In the genomic region with DNA sequence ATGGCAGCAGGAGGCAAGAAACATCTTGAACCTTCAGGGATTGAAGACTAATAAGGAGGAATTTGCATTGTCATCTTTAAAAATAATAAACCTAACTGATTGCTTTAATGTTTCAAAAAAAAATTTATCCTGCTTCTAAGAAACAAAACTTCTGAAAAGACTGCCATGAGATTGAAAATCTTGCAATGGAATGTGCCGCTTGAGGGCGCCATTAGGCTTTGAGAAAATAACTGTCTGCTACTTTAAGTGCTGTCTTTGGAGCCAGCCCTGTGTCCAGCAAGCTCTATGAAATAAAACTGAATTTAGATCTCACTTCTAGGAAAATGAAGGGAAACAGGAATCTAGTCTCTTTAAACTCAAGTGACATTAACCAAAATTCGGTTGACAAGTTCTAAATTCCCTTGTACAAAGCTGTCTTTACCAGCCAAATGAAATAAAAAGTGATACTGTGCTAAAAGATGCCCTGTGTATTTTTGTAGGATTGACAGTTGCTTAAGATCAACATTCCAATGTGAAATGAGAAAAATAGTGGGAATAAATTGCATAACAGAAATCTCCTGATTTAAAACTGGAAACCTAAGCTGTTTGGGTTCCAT, we compare ENCODE assay signal across 8 cellular contexts.
DNase-seq lines count a peak whose midpoint lies in the region; ATAC-seq and TF ChIP-seq lines count a peak whose summit lies in the region.

No MANE protein-coding gene starts in this region.

- H3K27me3 ChIP-seq in GM23248 (replicated peaks; ENCODE audit: insufficient read depth) = no peaks in the 10 kb centered on the region
- no peaks in the 10 kb centered on the region for H3K27me3 ChIP-seq in psoas muscle (ENCODE audit: insufficient read depth in 3 of 3, low read length in 2 of 3)

- H3K27ac ChIP-seq in GM23248 = no peak overlapping the region
- H3K27ac ChIP-seq in psoas muscle = no peak overlapping the region

- H3K79me2 ChIP-seq in GM23248 (ENCODE audit: insufficient read depth) = no peaks in the 10 kb centered on the region

- H3K36me3 ChIP-seq in GM23248 (ENCODE audit: low read depth) (no peaks in the 10 kb centered on the region), psoas muscle (ENCODE audit: insufficient read depth in 1 of 2, low read depth in 1 of 2) (no peaks in the 10 kb centered on the region)

- in situ Hi-C loops in GM23248 (cut with MboI) = no loop called here

- H2AFZ ChIP-seq in GM23248 = no peak overlapping the region

- ATAC-seq in psoas muscle = no peak
- no peak for ATAC-seq in HG02970 (IDR thresholded peaks at IDR 0.05; ENCODE audit: low FRiP score, unreplicated experiment)
- no peak for ATAC-seq in GM18502 (IDR thresholded peaks at IDR 0.05; ENCODE audit: poor library complexity, unreplicated experiment)

- H3K9me3 ChIP-seq in GM23248 (ENCODE audit: low read depth) (no peaks in the 10 kb centered on the region), psoas muscle (no peaks in the 10 kb centered on the region)

- no peaks in the 10 kb centered on the region for H4K20me1 ChIP-seq in GM23248 (ENCODE audit: insufficient read depth)

- H3K4me3 ChIP-seq in GM23248 (no peak overlapping the region), psoas muscle (no peak overlapping the region)

- no peaks in the 10 kb centered on the region for H3K9me2 ChIP-seq in GM23248 (ENCODE audit: insufficient read depth)

- TF ChIP-seq CTCF in psoas muscle (IDR thresholded peaks at IDR 0.05) = peak; percentile 55

- 6% methylated on average over 3 of the region's 3 CpGs for WGBS in GM23248 (ENCODE audit: low coverage in 1 of 2, low lambda C conversion rate in 2 of 2, missing lambda C conversion rate in 2 of 2), 2 experiments
- 3 to 13% (median 6%) methylated on average over 3 of the region's 3 CpGs for WGBS in psoas muscle, 3 donors

- intact Hi-C loops in psoas muscle (cut with DNase I) = loop anchor here (2.0 to 5.0 kb wide), 2 partner anchors 236 to 241 kb away; no protein-coding TSS in a partner anchor

- peak; percentile 73 for DNase-seq in Ammon's horn (ENCODE audit: low spot score)
- peak; percentile 83 for DNase-seq in GM23248
- DNase-seq in RPMI8226 = peak; percentile 71
- peak; percentile 85 for DNase-seq in activated effector memory CD4-positive, alpha-beta T cell treated with anti-CD3 and anti-CD28 coated beads, Interleukin-2, amount 50 U/mL, for 16 hours
- DNase-seq in germinal center (ENCODE audit: low spot score) = peak; percentile 14
- peak; percentile 59 to 60 for DNase-seq in psoas muscle

- peaks cover 38% of the 10 kb centered on the region for H3F3A ChIP-seq in GM23248 (ENCODE audit: insufficient read depth)

- H3K9ac ChIP-seq in GM23248 = no peak overlapping the region

- no peak overlapping the region for H3K4me2 ChIP-seq in GM23248 (ENCODE audit: unreplicated experiment)

- peaks cover 53% of the 10 kb centered on the region for H3K4me1 ChIP-seq in GM23248 (ENCODE audit: insufficient read depth)
- H3K4me1 ChIP-seq in psoas muscle = no peaks in the 10 kb centered on the region

Comparison
In these comparisons a context has a peak if more than half of its experiments do, and no peak if none do; other contexts are left out.
1. DNase-seq: peak in every context shown above with its lines; median percentile 85 in activated effector memory CD4-positive, alpha-beta T cell treated with anti-CD3 and anti-CD28 coated beads, Interleukin-2, amount 50 U/mL, for 16 hours; 83 in GM23248; 73 in Ammon's horn; 71 in RPMI8226; 60 in psoas muscle; 14 in germinal center.